1 cellular context compared by ENCODE assay signal in genomic region chr2:3185910-3186309, GRCh38.
TF ChIP-seq lines count a peak whose summit lies in the region.

No MANE protein-coding gene starts in this region.

TF ChIP-seq in GM23338, 12 proteins besides CTCF, POLR2A, EP300 and RAD21 (continued from another document):
- TF ChIP-seq REST (IDR thresholded peaks at IDR 0.05; ENCODE audit: unreplicated experiment), result no peak
- TF ChIP-seq POLR2AphosphoS5 (IDR thresholded peaks at IDR 0.05; ENCODE audit: low read depth), result no peak
- no peak for TF ChIP-seq ZNF114 (CRISPR knock-in tag; IDR thresholded peaks at IDR 0.05)
- no peak for TF ChIP-seq STAT1 (IDR thresholded peaks at IDR 0.05; ENCODE audit: unreplicated experiment)
- no peak for TF ChIP-seq EZH2 (IDR thresholded peaks at IDR 0.05; ENCODE audit: low read depth, unreplicated experiment)
- no peak for TF ChIP-seq ETS1 (IDR thresholded peaks at IDR 0.05)
